15 cellular contexts compared by ENCODE assay signal in the genomic region with DNA sequence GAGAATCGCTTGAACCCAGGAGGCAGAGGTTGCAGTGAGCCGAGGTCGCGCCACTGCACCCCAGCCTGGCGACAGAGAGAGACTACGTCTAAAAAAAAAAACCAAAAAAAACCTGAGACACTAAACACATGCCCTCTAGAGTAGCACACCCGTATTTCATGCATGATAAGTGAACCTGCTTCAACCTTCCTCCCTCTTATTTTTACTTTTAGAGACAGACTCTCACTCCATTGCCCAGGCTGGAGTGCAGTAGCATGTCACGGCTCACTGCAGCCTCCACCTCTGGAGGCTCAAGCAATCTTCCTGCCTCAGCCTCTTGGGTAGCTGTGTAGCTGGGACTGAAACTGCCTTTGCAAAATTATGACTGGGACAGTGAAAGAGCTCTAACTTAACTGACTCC. TPM values are rescaled to one million over a fixed set of nuclear protein-coding genes. Genes with fewer than 3 reads are reported as not detected.
A peak's percentile ranks its signal among the peaks of the same experiment; 100 is the strongest.
DNase-seq lines count a peak whose midpoint lies in the region; ATAC-seq, FAIRE-seq and TF ChIP-seq lines count a peak whose summit lies in the region.
"Had no signal": no experiment of that assay in that cellular context is flagged by ENCODE, and none has a peak within 500 bp of the region (broad histone marks: within the 10 kb centered on the region; RNA-seq: fewer than 3 reads in every experiment).

No MANE protein-coding gene starts in this region.

- H3K9me3 Mint-ChIP-seq in dendritic cell treated with granulocyte-macrophage colony-stimulating factor and Interleukin-4, amounts not matched to agents 40 ng/mL and 50 ng/mL, for 4 days = no peaks in the 10 kb centered on the region
- H3K9me3 Mint-ChIP-seq: activated CD4-positive, alpha-beta memory T cell treated with anti-CD3 and anti-CD28 coated beads, Interleukin-2, amount 10 ng/mL, durations not matched to agents 7 days and 5 days; activated T-helper 2 cell treated with anti-CD3 and anti-CD28 coated beads, Interferon-gamma antibody, Interleukin-2, Interleukin-4, amounts not matched to agents 10 μg/mL and 5 μg/mL and 100 μg/mL, durations not matched to agents 14 hours and 24 hours and 36 hours; natural killer cell treated with Interleukin-12 subunit alpha and Interleukin-12 subunit beta and Interleukin-15 and Interleukin-18, amount 100 ng/mL, for 72 hours had no signal

- intact Hi-C loops in dendritic cell treated with granulocyte-macrophage colony-stimulating factor and Interleukin-4, amounts not matched to agents 40 ng/mL and 50 ng/mL, for 4 days (cut with micrococcal nuclease) = loop anchor here (5.0 kb wide), 1 partner anchor 117 kb away; a partner anchor contains a TSS

- H3K27me3 Mint-ChIP-seq in dendritic cell treated with granulocyte-macrophage colony-stimulating factor and Interleukin-4, amounts not matched to agents 40 ng/mL and 50 ng/mL, for 4 days = peaks cover 2% of the 10 kb centered on the region

- no peak overlapping the region for H3K4me3 Mint-ChIP-seq in dendritic cell treated with granulocyte-macrophage colony-stimulating factor and Interleukin-4, amounts not matched to agents 40 ng/mL and 50 ng/mL, for 4 days
- H3K4me3 Mint-ChIP-seq: activated CD4-positive, alpha-beta memory T cell treated with anti-CD3 and anti-CD28 coated beads, Interleukin-2, amount 10 ng/mL, durations not matched to agents 7 days and 5 days; natural killer cell treated with Interleukin-12 subunit alpha and Interleukin-12 subunit beta and Interleukin-15 and Interleukin-18, amount 100 ng/mL, for 72 hours had no signal

- H3K36me3 Mint-ChIP-seq in dendritic cell treated with granulocyte-macrophage colony-stimulating factor and Interleukin-4, amounts not matched to agents 40 ng/mL and 50 ng/mL, for 4 days (ENCODE audit: low read depth) = no peaks in the 10 kb centered on the region
- H3K36me3 Mint-ChIP-seq: natural killer cell treated with Interleukin-12 subunit alpha and Interleukin-12 subunit beta and Interleukin-15 and Interleukin-18, amount 100 ng/mL, for 72 hours had no signal

- H3K27ac Mint-ChIP-seq in dendritic cell treated with granulocyte-macrophage colony-stimulating factor and Interleukin-4, amounts not matched to agents 40 ng/mL and 50 ng/mL, for 4 days = peak overlapping the region; percentile 21
- H3K27ac Mint-ChIP-seq: activated CD4-positive, alpha-beta memory T cell treated with anti-CD3 and anti-CD28 coated beads, Interleukin-2, amount 10 ng/mL, durations not matched to agents 7 days and 5 days; activated T-helper 2 cell treated with anti-CD3 and anti-CD28 coated beads, Interferon-gamma antibody, Interleukin-2, Interleukin-4, amounts not matched to agents 10 μg/mL and 5 μg/mL and 100 μg/mL, durations not matched to agents 14 hours and 24 hours and 36 hours; natural killer cell treated with Interleukin-12 subunit alpha and Interleukin-12 subunit beta and Interleukin-15 and Interleukin-18, amount 100 ng/mL, for 72 hours had no signal

- no peak for TF ChIP-seq POLR2A in GM12891 (IDR thresholded peaks at IDR 0.05; ENCODE audit: low read depth, low read length)

- peak; percentile 78 for FAIRE-seq in GM12891 (lab: Jason Lieb, UNC)
- FAIRE-seq: TTC549, urothelium cell line had no signal

- ATAC-seq in GM21367 (IDR thresholded peaks at IDR 0.05; ENCODE audit: unreplicated experiment) = peak; percentile 33
- peak; percentile 33 for ATAC-seq in HG03342 (IDR thresholded peaks at IDR 0.05; ENCODE audit: unreplicated experiment)
- no peak for ATAC-seq in HG03097 (IDR thresholded peaks at IDR 0.05; ENCODE audit: low FRiP score, unreplicated experiment)
- ATAC-seq in HG02981 (IDR thresholded peaks at IDR 0.05; ENCODE audit: unreplicated experiment) = no peak
- ATAC-seq: natural killer cell treated with Interleukin-12 subunit alpha and Interleukin-12 subunit beta and Interleukin-15 and Interleukin-18, amount 100 ng/mL, for 72 hours; sciatic nerve had no signal

- peaks cover 61% of the 10 kb centered on the region for H3K4me1 Mint-ChIP-seq in dendritic cell treated with granulocyte-macrophage colony-stimulating factor and Interleukin-4, amounts not matched to agents 40 ng/mL and 50 ng/mL, for 4 days (ENCODE audit: low read depth)

- no peak for DNase-seq in GM12891 (ENCODE audit: insufficient read length, low spot score)
- no peak for DNase-seq in putamen (ENCODE audit: low spot score)
- no peak for DNase-seq in epidermal melanocyte (ENCODE audit: insufficient read length, low spot score)
- DNase-seq: activated CD4-positive, alpha-beta memory T cell treated with anti-CD3 and anti-CD28 coated beads, Interleukin-2, amount 10 ng/mL, durations not matched to agents 7 days and 5 days; stimulated activated CD4-positive, alpha-beta T cell treated with anti-CD3 and anti-CD28 coated beads, Interleukin-4, amount 100 ng/mL, for 1 hour had no signal

TF ChIP-seq in GM12891, 5 proteins besides CTCF, POLR2A, EP300 and RAD21:
- TF ChIP-seq PAX5 (IDR thresholded peaks at IDR 0.05; ENCODE audit: insufficient read depth, low read length, severe bottlenecking) (no peak), POU2F2 (IDR thresholded peaks at IDR 0.05; ENCODE audit: low read depth, low read length) (no peak), POLR2AphosphoS5 (IDR thresholded peaks at IDR 0.05; ENCODE audit: low read depth, low read length) (no peak), TAF1 (IDR thresholded peaks at IDR 0.05; ENCODE audit: low read depth, low read length) (no peak), SPI1 (IDR thresholded peaks at IDR 0.05; ENCODE audit: low read depth, low read length) (no peak)

RNA-seq across cellular contexts. Expression of a gene that starts 17.6 kb away (rescaled TPM):
- 53.0 TPM for polyA plus RNA-seq in GM12891 (2012; ENCODE audit: low read depth, missing spikeins)

RNA-seq across cellular contexts. Expression of a gene that starts 55.8 kb away (rescaled TPM):
- 230 TPM for polyA plus RNA-seq in GM12891 (2012; ENCODE audit: low read depth, missing spikeins)

Comparison
In these comparisons a context has a peak if more than half of its experiments do, and no peak if none do; other contexts are left out.
1. ATAC-seq: peak in GM21367 (single experiment) and HG03342 (single experiment); none in HG03097 (single experiment) and HG02981 (single experiment).